Comparison of ENCODE assay signal across 8 cellular contexts in genomic region chr6:90296346-90297123, GRCh38. TPM values are rescaled to one million over a fixed set of nuclear protein-coding genes. Genes with fewer than 3 reads are reported as not detected.
DNase-seq lines count a peak whose midpoint lies in the region; ATAC-seq and TF ChIP-seq lines count a peak whose summit lies in the region.

BACH2 (minus strand) TSS chr6:90296843; CDS start chr6:90008844, 287,999 bp downstream.

- intact Hi-C loops in head of caudate nucleus (cut with DNase I) = loop anchor here (2.0 to 10.0 kb wide), 4 partner anchors 79 to 354 kb away; no protein-coding TSS in a partner anchor

- H3K36me3 ChIP-seq in H7 (replicated peaks; ENCODE audit: control insufficient read depth, insufficient read depth, low read length) (no peaks in the 10 kb centered on the region), MG63 (no peaks in the 10 kb centered on the region), SK-N-SH (replicated peaks in 1 of 2; ENCODE audit: control insufficient read depth in 1 of 2, insufficient read depth in 2 of 2, low read length in 1 of 2) (no peaks in the 10 kb centered on the region)

- WGBS in SK-N-SH (ENCODE audit: low lambda C conversion rate) = 0% methylated on average over 15 of the region's 112 CpGs

- no peaks in the 10 kb centered on the region for H3K9me3 ChIP-seq in MG63
- H3K9me3 ChIP-seq in SK-N-SH = no peaks in the 10 kb centered on the region

- H3K27ac ChIP-seq in SK-N-SH (ENCODE audit: low read depth in 2 of 2, low read length in 1 of 2) = peak within 1 kb of the TSS in 1 of 2 experiments; percentile 69; a peak in 1 of 4 replicates
- H3K27ac ChIP-seq in temporal lobe (ENCODE audit: low read depth, low read length) = peak within 1 kb of the TSS; percentile 91

- CTCF ChIA-PET in SK-N-SH (lab: Yijun Ruan, JAX) = interaction anchor here (0.6 to 2.5 kb wide), 21 partner anchors 9 to 356 kb away, joined by 3 to 12 read pairs (median 3); no protein-coding TSS in a partner anchor

- no peaks in the 10 kb centered on the region for H4K20me1 ChIP-seq in SK-N-SH (ENCODE audit: insufficient read depth)

- POLR2A ChIA-PET in SK-N-SH (lab: Yijun Ruan, JAX) = interaction anchor here (0.6 to 2.0 kb wide), 4 partner anchors 50 to 319 kb away, joined by 3 to 11 read pairs (median 4); no protein-coding TSS in a partner anchor

- TF ChIP-seq EP300 in SK-N-SH (IDR thresholded peaks at IDR 0.05; ENCODE audit: borderline replicate concordance in 1 of 2, low read depth in 1 of 2, low read length in 1 of 2) = no peak

- peak within 1 kb of the TSS; percentile 34; the same call in 1 of the 2 replicates for H3K9ac ChIP-seq in SK-N-SH

- H3K79me2 ChIP-seq in SK-N-SH (ENCODE audit: insufficient read depth) = no peaks in the 10 kb centered on the region

- TF ChIP-seq CTCF in SK-N-SH (IDR thresholded peaks at IDR 0.05) = no peak
- no peak for TF ChIP-seq CTCF in omental fat pad (IDR thresholded peaks at IDR 0.05)

- no peaks in the 10 kb centered on the region for H3K9me2 ChIP-seq in SK-N-SH

- peaks cover 5% of the 10 kb centered on the region for H3F3A ChIP-seq in SK-N-SH (replicated peaks; ENCODE audit: insufficient read depth)

- H2AFZ ChIP-seq in SK-N-SH (ENCODE audit: low read depth) = peak within 1 kb of the TSS; percentile 83

- H3K4me3 ChIP-seq in H7 (ENCODE audit: insufficient read depth, low read depth, low read length) = peak within 1 kb of the TSS; percentile 64
- peak within 1 kb of the TSS; percentile 48 for H3K4me3 ChIP-seq in MG63
- peak within 1 kb of the TSS; percentile 59 to 63 for H3K4me3 ChIP-seq in SK-N-SH (ENCODE audit: low read depth in 2 of 2, low read length in 1 of 2)

- peaks cover 0 to 30% of the 10 kb centered on the region in 2 experiments; a peak in 2 of 4 replicates for H3K4me1 ChIP-seq in SK-N-SH (ENCODE audit: control insufficient read depth in 1 of 2, insufficient read depth in 2 of 2, low read depth in 1 of 2, low read length in 1 of 2)

- H3K27me3 ChIP-seq in H7 (ENCODE audit: control insufficient read depth, insufficient read depth, low read length) (peaks cover 26% of the 10 kb centered on the region), MG63 (peaks cover 28% of the 10 kb centered on the region), SK-N-SH (ENCODE audit: insufficient read depth) (peaks cover 29% of the 10 kb centered on the region)

- H3K4me2 ChIP-seq in SK-N-SH = peak within 1 kb of the TSS; percentile 94

- ATAC-seq in omental fat pad (ENCODE audit: low FRiP score) = peak; percentile 78

- DNase-seq in DMS79 treated with DMSO at 0.1 percent for 48 hours (lab: John Stamatoyannopoulos, UW) (peak; percentile 89), H7 (peak; percentile 92), MG63 (peak; percentile 85), SK-N-SH (peak; percentile 88), head of caudate nucleus (peak; percentile 88 to 97 (median 93)), omental fat pad (ENCODE audit: low spot score) (peak; percentile 93)
- peak; percentile 95 for DNase-seq in activated naive CD4-positive, alpha-beta T cell treated with anti-CD3 and anti-CD28 coated beads, Interleukin-2, amount 50 U/mL, for 16 hours

- no peak for TF ChIP-seq RAD21 in SK-N-SH (IDR thresholded peaks at IDR 0.05; ENCODE audit: low read length)

TF ChIP-seq in SK-N-SH, 30 proteins besides CTCF, POLR2A, EP300 and RAD21:
- no peak for TF ChIP-seq TCF12 (IDR thresholded peaks at IDR 0.05)
- TF ChIP-seq RCOR1 (IDR thresholded peaks at IDR 0.05; ENCODE audit: low read length) = no peak
- TF ChIP-seq GABPA (IDR thresholded peaks at IDR 0.05; ENCODE audit: low read depth) = no peak
- TF ChIP-seq TEAD4 (IDR thresholded peaks at IDR 0.05; ENCODE audit: borderline replicate concordance, insufficient read depth) = no peak
- peak; percentile 64; the same call in 1 of the 2 replicates for TF ChIP-seq MXI1 (IDR thresholded peaks at IDR 0.05; ENCODE audit: low read depth, low read length)
- peak; percentile 31; the same call in 1 of the 2 replicates for TF ChIP-seq MAX (IDR thresholded peaks at IDR 0.05; ENCODE audit: low read depth)
- no peak for TF ChIP-seq NRF1 (IDR thresholded peaks at IDR 0.05; ENCODE audit: low read depth, low read length)
- TF ChIP-seq JUND (IDR thresholded peaks at IDR 0.05) = no peak
- no peak for TF ChIP-seq SMC3 (IDR thresholded peaks at IDR 0.05; ENCODE audit: low read depth, low read length)
- TF ChIP-seq USF2 (IDR thresholded peaks at IDR 0.05; ENCODE audit: borderline replicate concordance, low read depth, low read length) = peak; percentile 25; the same call in 1 of the 2 replicates
- TF ChIP-seq USF1 (IDR thresholded peaks at IDR 0.05; ENCODE audit: borderline replicate concordance, low read depth) = no peak

RNA-seq across cellular contexts. Expression of gene BACH2, which starts in this region (rescaled TPM):
- total RNA-seq in H7 (2014; rRNA removed; shearing (Covaris generic)) = 2.3 and 2.5 TPM in 2 replicates
- not detected in 2 replicates for total RNA-seq in MG63 (2014; rRNA removed; shearing (Covaris generic); ENCODE audit: low replicate concordance)
- 0.46 and 0.50 TPM in 2 replicates for polyA plus RNA-seq in SK-N-SH (2012; rRNA removed)
- polyA plus RNA-seq in SK-N-SH (2012; cell fraction: cytosol; rRNA removed) = 0.72 and 0.75 TPM in 2 replicates
- 0.64 and 0.72 TPM in 2 replicates for polyA plus RNA-seq in SK-N-SH (2012; cell fraction: nucleus; rRNA removed)
- total RNA-seq in omental fat pad (1 to 10 TPM; 4.0 to 9.4 (median 7.0) TPM), temporal lobe (63.4 TPM)

Comparison
In these comparisons a context has a peak if more than half of its experiments do, and no peak if none do; other contexts are left out.
1. Peak in DNase-seq and H3K4me3 ChIP-seq in MG63; RNA of the gene not detected or under 1 TPM.
2. Peak in DNase-seq, H3K4me3 ChIP-seq, H3K9ac ChIP-seq and H3K4me2 ChIP-seq in SK-N-SH; RNA of the gene not detected or under 1 TPM.